In the genomic region with DNA sequence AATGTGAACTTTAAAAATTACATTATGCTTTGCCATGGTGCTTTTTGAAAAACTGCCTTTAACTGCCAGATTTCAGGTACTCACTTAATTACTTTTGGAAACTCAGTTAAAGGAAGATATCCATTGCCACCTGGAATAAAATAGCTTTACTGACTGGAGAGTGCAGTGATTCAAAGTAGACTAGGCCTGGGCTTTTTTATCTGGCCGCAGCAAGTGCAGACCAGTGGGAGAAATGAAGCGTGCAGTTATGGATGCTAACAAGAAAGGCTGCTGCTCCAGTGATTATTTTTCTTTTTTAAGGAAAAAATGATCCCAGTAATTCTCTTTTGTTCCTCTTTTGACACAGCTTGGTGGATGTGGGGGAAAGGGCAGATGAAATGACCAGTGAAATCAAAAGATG, we compare ENCODE assay signal across 9 cellular contexts. TPM values are rescaled to one million over a fixed set of nuclear protein-coding genes. Genes with fewer than 3 reads are reported as not detected.
DNase-seq lines count a peak whose midpoint lies in the region; ATAC-seq, FAIRE-seq and TF ChIP-seq lines count a peak whose summit lies in the region.
"Had no signal": no experiment of that assay in that cellular context is flagged by ENCODE, and none has a peak within 500 bp of the region (broad histone marks: within the 10 kb centered on the region; RNA-seq: fewer than 3 reads in every experiment).

No MANE protein-coding gene starts in this region.

- H2AFZ ChIP-seq in KMS-11 (ENCODE audit: low read depth) = no peak overlapping the region

- H3K9ac ChIP-seq in KMS-11 = peak overlapping the region; percentile 80; the same call in 1 of the 2 replicates

- no peak for TF ChIP-seq CTCF in AG09309 (IDR thresholded peaks at IDR 0.05; ENCODE audit: control insufficient read depth, insufficient read depth, low read depth, low read length, missing control alignments)
- TF ChIP-seq CTCF in KMS-11 (conservative IDR thresholded peaks at IDR 0.05; ENCODE audit: low read depth, low read length) = no peak

- POLR2A ChIA-PET in naive thymus-derived CD8-positive, alpha-beta T cell (lab: Charles Lee) = interaction anchor here (0.6 to 1.9 kb wide), 4 partner anchors 8 to 1651 kb away, joined by 4 to 13 read pairs (median 6); a partner anchor contains a TSS

- H3K4me3 ChIP-seq in AG09309 (ENCODE audit: control insufficient read depth, low read depth, low read length) = peak overlapping the region; percentile 64
- H3K4me3 ChIP-seq in KMS-11 (IDR thresholded peaks at IDR 0.05; ENCODE audit: insufficient read depth, low read depth, low read length) = peak overlapping the region; percentile 94

- no peaks in the 10 kb centered on the region for H3K36me3 ChIP-seq in KMS-11 (ENCODE audit: insufficient read depth)

- peak overlapping the region; percentile 83 for H3K27ac Mint-ChIP-seq in dendritic cell treated with granulocyte-macrophage colony-stimulating factor and Interleukin-4, amounts not matched to agents 40 ng/mL and 50 ng/mL, for 4 days
- peak overlapping the region; percentile 89 to 98 (median 98) for H3K27ac Mint-ChIP-seq in naive thymus-derived CD8-positive, alpha-beta T cell

- peaks cover 83% of the 10 kb centered on the region for H3K4me1 ChIP-seq in KMS-11 (ENCODE audit: low read depth, poor library complexity, severe bottlenecking)

- H3K27me3 ChIP-seq in KMS-11 (ENCODE audit: insufficient read depth, low read depth) = no peaks in the 10 kb centered on the region

- intact Hi-C loops in dendritic cell treated with granulocyte-macrophage colony-stimulating factor and Interleukin-4, amounts not matched to agents 40 ng/mL and 50 ng/mL, for 4 days (cut with micrococcal nuclease) = loop anchor here (2.0 kb wide), 1 partner anchor 14 kb away; no protein-coding TSS in a partner anchor

- DNase-seq in AG09309 (ENCODE audit: low read depth) = no peak
- DNase-seq in naive thymus-derived CD8-positive, alpha-beta T cell = no peak
- DNase-seq in NCI-H526 treated with DMSO at 0.1 percent for 48 hours (lab: John Stamatoyannopoulos, UW) = no peak
- DNase-seq in frontal cortex (ENCODE audit: low spot score in 2 of 2) = no peak
- no peak for DNase-seq in kidney tubule cell (ENCODE audit: low spot score)
- DNase-seq in NCI-H2196 treated with DMSO at 0.1 percent for 48 hours (lab: John Stamatoyannopoulos, UW; ENCODE audit: unreplicated experiment) = no peak
- DNase-seq: NCI-H226 had no signal

- no peaks in the 10 kb centered on the region for H3K27me3 Mint-ChIP-seq in dendritic cell treated with granulocyte-macrophage colony-stimulating factor and Interleukin-4, amounts not matched to agents 40 ng/mL and 50 ng/mL, for 4 days
- H3K27me3 Mint-ChIP-seq in naive thymus-derived CD8-positive, alpha-beta T cell = no peaks in the 10 kb centered on the region

- H3K4me3 Mint-ChIP-seq in dendritic cell treated with granulocyte-macrophage colony-stimulating factor and Interleukin-4, amounts not matched to agents 40 ng/mL and 50 ng/mL, for 4 days = peak overlapping the region; percentile 93
- H3K4me3 Mint-ChIP-seq in naive thymus-derived CD8-positive, alpha-beta T cell = peak overlapping the region; percentile 85 to 96 (median 92)

- H3K4me1 Mint-ChIP-seq in dendritic cell treated with granulocyte-macrophage colony-stimulating factor and Interleukin-4, amounts not matched to agents 40 ng/mL and 50 ng/mL, for 4 days (ENCODE audit: low read depth) = peaks cover 78% of the 10 kb centered on the region
- peaks cover 36 to 81% (median 77%) of the 10 kb centered on the region in 4 donors for H3K4me1 Mint-ChIP-seq in naive thymus-derived CD8-positive, alpha-beta T cell

- peaks cover 69% of the 10 kb centered on the region for H3K79me2 ChIP-seq in KMS-11 (ENCODE audit: insufficient read depth, low read depth)

- no peaks in the 10 kb centered on the region for H3K9me3 Mint-ChIP-seq in dendritic cell treated with granulocyte-macrophage colony-stimulating factor and Interleukin-4, amounts not matched to agents 40 ng/mL and 50 ng/mL, for 4 days
- no peaks in the 10 kb centered on the region for H3K9me3 Mint-ChIP-seq in naive thymus-derived CD8-positive, alpha-beta T cell

- H3K4me2 ChIP-seq in KMS-11 = peak overlapping the region; percentile 83

- no peaks in the 10 kb centered on the region for H4K20me1 ChIP-seq in KMS-11 (ENCODE audit: insufficient read depth)

- peak overlapping the region; percentile 84 for H3K27ac ChIP-seq in KMS-11

- ATAC-seq in naive thymus-derived CD8-positive, alpha-beta T cell = no peak

- no peak for FAIRE-seq in frontal cortex (lab: Jason Lieb, UNC)

- peaks cover 5% of the 10 kb centered on the region for H3K36me3 Mint-ChIP-seq in dendritic cell treated with granulocyte-macrophage colony-stimulating factor and Interleukin-4, amounts not matched to agents 40 ng/mL and 50 ng/mL, for 4 days (ENCODE audit: low read depth)
- peaks cover 0 to 9% (median 0%) of the 10 kb centered on the region in 3 donors for H3K36me3 Mint-ChIP-seq in naive thymus-derived CD8-positive, alpha-beta T cell

RNA-seq across cellular contexts. Expression of a gene that starts 1.3 kb away (rescaled TPM):
- 10 to 100 TPM; 23.2 to 25.8 TPM for total RNA-seq in naive thymus-derived CD8-positive, alpha-beta T cell
- polyA plus RNA-seq in naive thymus-derived CD8-positive, alpha-beta T cell = 10 to 100 TPM; 11.0 to 14.3 (median 14.0) TPM
- 263 TPM for total RNA-seq in frontal cortex

RNA-seq across cellular contexts. Expression of a gene that starts 39.2 kb away (rescaled TPM):
- 1 to 10 TPM in 1 of 2 experiments, under 1 TPM in 1; 0.60 to 1.3 TPM for total RNA-seq in naive thymus-derived CD8-positive, alpha-beta T cell
- polyA plus RNA-seq in naive thymus-derived CD8-positive, alpha-beta T cell = under 1 TPM in 1 of 3 donors, not detected in 2; 0.64 TPM
- total RNA-seq in frontal cortex = 4.1 TPM
